10 cellular contexts compared by ENCODE assay signal in genomic region chr1:51878307-51878615, GRCh38. TPM values are rescaled to one million over a fixed set of nuclear protein-coding genes. Genes with fewer than 3 reads are reported as not detected.
A peak's percentile ranks its signal among the peaks of the same experiment; 100 is the strongest.
DNase-seq lines count a peak whose midpoint lies in the region; ATAC-seq and TF ChIP-seq lines count a peak whose summit lies in the region.
"Had no signal": no experiment of that assay in that cellular context is flagged by ENCODE, and none has a peak within 500 bp of the region (broad histone marks: within the 10 kb centered on the region; RNA-seq: fewer than 3 reads in every experiment).

No MANE protein-coding gene starts in this region.

- no peaks in the 10 kb centered on the region for H3K27me3 ChIP-seq in NT2/D1 (ENCODE audit: insufficient read depth, insufficient read length)
- no peaks in the 10 kb centered on the region for H3K27me3 ChIP-seq in iPS DF 6.9 (ENCODE audit: control insufficient read depth, insufficient read depth, low read length)
- peaks cover 22% of the 10 kb centered on the region for H3K27me3 ChIP-seq in transverse colon

- WGBS in iPS DF 6.9 (ENCODE audit: insufficient coverage, insufficient read length) = no CpG with 5 or more reads among the region's 17 CpGs
- 0% methylated on average over 17 of the region's 17 CpGs; no CpG with 5 or more reads in 1 of the 2 donors for WGBS in transverse colon (ENCODE audit: low coverage in 1 of 2), 2 donors

- peak overlapping the region; percentile 99 for H3K9ac ChIP-seq in NT2/D1 (ENCODE audit: insufficient read length, low read depth)

- in situ Hi-C loops in transverse colon (cut with MboI; ENCODE audit: low pct_ligation_motif_present in 1 of 4, low pct_unique_long_range_greater_than_20kb in 1 of 4, low sequenced_read_pairs in 3 of 4) = no loop called here

- H3K9me3 Mint-ChIP-seq in activated T-cell treated with anti-CD3 and anti-CD28 coated beads, Interleukin-2, amount 50 U/mL, for 4 hours = no peaks in the 10 kb centered on the region
- no peaks in the 10 kb centered on the region for H3K9me3 Mint-ChIP-seq in osteocyte (ENCODE audit: unreplicated experiment)
- H3K9me3 Mint-ChIP-seq: activated naive CD4-positive, alpha-beta T cell treated with anti-CD3 and anti-CD28 coated beads, Interleukin-2, amount 50 U/mL, for 24 hours; stimulated activated naive CD8-positive, alpha-beta T cell treated with anti-CD3 and anti-CD28 coated beads, Interleukin-15, Interleukin-2, amounts not matched to agents 100 ng/mL and 50 ng/mL, for 24 hours had no signal

- no peak overlapping the region for H3K4me3 Mint-ChIP-seq in activated T-cell treated with anti-CD3 and anti-CD28 coated beads, Interleukin-2, amount 50 U/mL, for 4 hours
- H3K4me3 Mint-ChIP-seq in osteocyte (ENCODE audit: unreplicated experiment) = no peak overlapping the region
- H3K4me3 Mint-ChIP-seq: activated naive CD4-positive, alpha-beta T cell treated with anti-CD3 and anti-CD28 coated beads, Interleukin-2, amount 50 U/mL, for 24 hours; stimulated activated naive CD8-positive, alpha-beta T cell treated with anti-CD3 and anti-CD28 coated beads, Interleukin-15, Interleukin-2, amounts not matched to agents 100 ng/mL and 50 ng/mL, for 24 hours had no signal

- peak; percentile 35 to 36 for ATAC-seq in activated T-cell treated with anti-CD3 and anti-CD28 coated beads, Interleukin-2, amount 50 U/mL, for 4 hours

- no peak overlapping the region for H3K27ac Mint-ChIP-seq in osteocyte (ENCODE audit: unreplicated experiment)
- H3K27ac Mint-ChIP-seq: activated naive CD4-positive, alpha-beta T cell treated with anti-CD3 and anti-CD28 coated beads, Interleukin-2, amount 50 U/mL, for 24 hours; stimulated activated naive CD8-positive, alpha-beta T cell treated with anti-CD3 and anti-CD28 coated beads, Interleukin-15, Interleukin-2, amounts not matched to agents 100 ng/mL and 50 ng/mL, for 24 hours had no signal

- TF ChIP-seq EP300 in transverse colon (IDR thresholded peaks at IDR 0.05; ENCODE audit: low read depth) = no peak

- TF ChIP-seq CTCF in transverse colon (IDR thresholded peaks at IDR 0.05) = no peak
- TF ChIP-seq CTCF in osteocyte (IDR thresholded peaks at IDR 0.05) = no peak

- H3K36me3 Mint-ChIP-seq in activated T-cell treated with anti-CD3 and anti-CD28 coated beads, Interleukin-2, amount 50 U/mL, for 4 hours (ENCODE audit: insufficient read depth) = peaks cover 14% of the 10 kb centered on the region
- peaks cover 3% of the 10 kb centered on the region for H3K36me3 Mint-ChIP-seq in osteocyte (ENCODE audit: unreplicated experiment)

- no peak overlapping the region for H3K27ac ChIP-seq in iPS DF 6.9 (ENCODE audit: low read length)
- peak overlapping the region; percentile 92 to 99 (median 99) for H3K27ac ChIP-seq in transverse colon

- no peaks in the 10 kb centered on the region for H3K9me3 ChIP-seq in NT2/D1 (ENCODE audit: insufficient read depth, low read length)
- no peaks in the 10 kb centered on the region for H3K9me3 ChIP-seq in iPS DF 6.9 (ENCODE audit: control insufficient read depth, insufficient read depth, low read length)
- H3K9me3 ChIP-seq in transverse colon = no peaks in the 10 kb centered on the region

- H3K4me1 ChIP-seq in NT2/D1 (ENCODE audit: insufficient read depth, insufficient read length) = no peaks in the 10 kb centered on the region
- H3K4me1 ChIP-seq in iPS DF 6.9 (ENCODE audit: control insufficient read depth, insufficient read depth, low read length) = no peaks in the 10 kb centered on the region; the same call in 1 of the 2 replicates
- peaks cover 25 to 48% (median 34%) of the 10 kb centered on the region in 4 donors for H3K4me1 ChIP-seq in transverse colon

- no peak for DNase-seq in activated T-cell treated with anti-CD3 and anti-CD28 coated beads, Interleukin-2, amount 50 U/mL, for 4 hours
- DNase-seq in activated T-cell treated with anti-CD3 and anti-CD28 coated beads, Interleukin-2, amount 50 U/mL, for 48 hours = no peak
- DNase-seq in NT2/D1 (ENCODE audit: low read depth, low spot score) = no peak
- no peak for DNase-seq in iPS DF 6.9 (ENCODE audit: low read depth, low spot score)
- DNase-seq in transverse colon = no peak
- no peak for DNase-seq in activated T-cell treated with anti-CD3 and anti-CD28 coated beads, Interleukin-2, amount 50 U/mL, for 1 hour
- DNase-seq in osteocyte (ENCODE audit: extremely low spot score, unreplicated experiment) = no peak
- no peak for DNase-seq in stimulated activated CD4-positive, alpha-beta T cell treated with anti-CD3 and anti-CD28 coated beads, Interleukin-4, amount 100 ng/mL, for 24 hours

- H3K4me3 ChIP-seq in NT2/D1 (ENCODE audit: insufficient read length, low read depth) (peak overlapping the region; percentile 96), iPS DF 6.9 (ENCODE audit: low read length) (peak overlapping the region; percentile 69), transverse colon (peak overlapping the region; percentile 86 to 98 (median 94))

- intact Hi-C loops in transverse colon (cut with DNase I; ENCODE audit: low total_unique reads) = no loop called here

- H3K36me3 ChIP-seq in NT2/D1 (ENCODE audit: insufficient read depth, insufficient read length, low read length) (peaks cover 22% of the 10 kb centered on the region), iPS DF 6.9 (ENCODE audit: control insufficient read depth, insufficient read depth, low read length) (no peaks in the 10 kb centered on the region), transverse colon (no peaks in the 10 kb centered on the region)

- H3K4me1 Mint-ChIP-seq in activated T-cell treated with anti-CD3 and anti-CD28 coated beads, Interleukin-2, amount 50 U/mL, for 4 hours (ENCODE audit: low read depth) = peaks cover 22% of the 10 kb centered on the region
- peaks cover 19% of the 10 kb centered on the region for H3K4me1 Mint-ChIP-seq in osteocyte (ENCODE audit: unreplicated experiment)

- peaks cover 10% of the 10 kb centered on the region for H3K27me3 Mint-ChIP-seq in activated T-cell treated with anti-CD3 and anti-CD28 coated beads, Interleukin-2, amount 50 U/mL, for 4 hours (ENCODE audit: low read depth)
- peaks cover 11% of the 10 kb centered on the region for H3K27me3 Mint-ChIP-seq in osteocyte (ENCODE audit: unreplicated experiment)

- no peak for TF ChIP-seq POLR2A in transverse colon (IDR thresholded peaks at IDR 0.05)

RNA-seq across cellular contexts. Expression of gene NRDC, which starts 0.3 kb away (rescaled TPM):
- total RNA-seq in activated T-cell treated with anti-CD3 and anti-CD28 coated beads, Interleukin-2, amount 50 U/mL, for 4 hours = 100 to 1,000 TPM; 131 to 139 (median 137) TPM
- total RNA-seq in transverse colon (100 to 1,000 TPM in 1 of 4 donors, 10 to 100 TPM in 3; 63.4 to 116 (median 87.1) TPM), osteocyte (122 and 130 TPM in 2 replicates)
